2 cellular contexts compared by ENCODE assay signal in the genomic region with DNA sequence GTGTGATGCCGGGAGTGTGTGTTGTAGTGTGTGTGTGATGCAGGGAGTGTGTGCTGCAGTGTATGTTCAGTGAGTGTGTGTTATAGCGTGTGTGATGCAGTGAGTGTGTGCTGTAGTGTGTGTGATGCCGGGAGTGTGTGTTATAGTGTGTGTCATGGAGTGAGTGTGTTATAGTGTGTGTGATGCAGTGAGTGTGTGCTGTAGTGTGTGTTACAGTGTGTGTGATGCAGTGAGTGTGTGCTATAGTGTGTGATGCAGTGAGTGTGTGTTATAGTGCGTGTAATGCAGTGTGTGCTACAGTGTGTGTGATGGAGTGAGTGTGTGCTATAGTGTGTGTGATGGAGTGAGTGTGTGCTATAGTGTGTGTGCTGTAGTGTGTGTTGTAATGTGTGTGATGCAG.
TF ChIP-seq lines count a peak whose summit lies in the region.

No MANE protein-coding gene starts in this region.

TF ChIP-seq in HEK293, 187 proteins besides CTCF, POLR2A, EP300 and RAD21:
- TF ChIP-seq, protein P1, sequence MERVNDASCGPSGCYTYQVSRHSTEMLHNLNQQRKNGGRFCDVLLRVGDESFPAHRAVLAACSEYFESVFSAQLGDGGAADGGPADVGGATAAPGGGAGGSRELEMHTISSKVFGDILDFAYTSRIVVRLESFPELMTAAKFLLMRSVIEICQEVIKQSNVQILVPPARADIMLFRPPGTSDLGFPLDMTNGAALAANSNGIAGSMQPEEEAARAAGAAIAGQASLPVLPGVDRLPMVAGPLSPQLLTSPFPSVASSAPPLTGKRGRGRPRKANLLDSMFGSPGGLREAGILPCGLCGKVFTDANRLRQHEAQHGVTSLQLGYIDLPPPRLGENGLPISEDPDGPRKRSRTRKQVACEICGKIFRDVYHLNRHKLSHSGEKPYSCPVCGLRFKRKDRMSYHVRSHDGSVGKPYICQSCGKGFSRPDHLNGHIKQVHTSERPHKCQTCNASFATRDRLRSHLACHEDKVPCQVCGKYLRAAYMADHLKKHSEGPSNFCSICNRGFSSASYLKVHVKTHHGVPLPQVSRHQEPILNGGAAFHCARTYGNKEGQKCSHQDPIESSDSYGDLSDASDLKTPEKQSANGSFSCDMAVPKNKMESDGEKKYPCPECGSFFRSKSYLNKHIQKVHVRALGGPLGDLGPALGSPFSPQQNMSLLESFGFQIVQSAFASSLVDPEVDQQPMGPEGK (tag by site-specific recombination; IDR thresholded peaks at IDR 0.05): no peak
- TF ChIP-seq ZNF138 (tag by site-specific recombination; IDR thresholded peaks at IDR 0.05; ENCODE audit: borderline replicate concordance) (no peak), ZNF560 (tag by site-specific recombination; IDR thresholded peaks at IDR 0.05; ENCODE audit: borderline replicate concordance) (no peak), ZBTB7A (tag by site-specific recombination; IDR thresholded peaks at IDR 0.05; ENCODE audit: low read depth) (no peak)
- TF ChIP-seq, protein P2, sequence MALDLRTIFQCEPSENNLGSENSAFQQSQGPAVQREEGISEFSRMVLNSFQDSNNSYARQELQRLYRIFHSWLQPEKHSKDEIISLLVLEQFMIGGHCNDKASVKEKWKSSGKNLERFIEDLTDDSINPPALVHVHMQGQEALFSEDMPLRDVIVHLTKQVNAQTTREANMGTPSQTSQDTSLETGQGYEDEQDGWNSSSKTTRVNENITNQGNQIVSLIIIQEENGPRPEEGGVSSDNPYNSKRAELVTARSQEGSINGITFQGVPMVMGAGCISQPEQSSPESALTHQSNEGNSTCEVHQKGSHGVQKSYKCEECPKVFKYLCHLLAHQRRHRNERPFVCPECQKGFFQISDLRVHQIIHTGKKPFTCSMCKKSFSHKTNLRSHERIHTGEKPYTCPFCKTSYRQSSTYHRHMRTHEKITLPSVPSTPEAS (tag by site-specific recombination; IDR thresholded peaks at IDR 0.05): peak; percentile 75

TF ChIP-seq in H1, 55 proteins besides CTCF, POLR2A, EP300 and RAD21:
- TF ChIP-seq RFX5 (IDR thresholded peaks at IDR 0.05; ENCODE audit: borderline replicate concordance, low read depth, low read length) (no peak), TEAD4 (IDR thresholded peaks at IDR 0.05; ENCODE audit: low read depth, low read length) (no peak), SP4 (IDR thresholded peaks at IDR 0.05; ENCODE audit: low read length) (no peak), EZH2 (IDR thresholded peaks at IDR 0.05; ENCODE audit: low read depth, low read length, severe bottlenecking) (no peak), HDAC6 (IDR thresholded peaks at IDR 0.05; ENCODE audit: low read depth, low read length) (no peak), CHD1 (IDR thresholded peaks at IDR 0.05; ENCODE audit: low read depth, low read length) (no peak), SAP30 (IDR thresholded peaks at IDR 0.05; ENCODE audit: insufficient read depth, insufficient replicate concordance, low read length) (no peak), FOSL1 (IDR thresholded peaks at IDR 0.05; ENCODE audit: insufficient read depth, low read depth, low read length) (no peak), SIN3A (conservative IDR thresholded peaks at IDR 0.05 in 1 of 2, IDR thresholded peaks at IDR 0.05 in 1 of 2; ENCODE audit: low read depth in 1 of 2, low read length in 2 of 2) (no peak), MAFK (IDR thresholded peaks at IDR 0.05; ENCODE audit: low read depth, low read length) (no peak), TAF7 (optimal IDR thresholded peaks at IDR 0.05; ENCODE audit: borderline replicate concordance, low read depth, low read length) (no peak), SP1 (IDR thresholded peaks at IDR 0.05; ENCODE audit: low read depth, low read length) (no peak), RXRA (IDR thresholded peaks at IDR 0.05; ENCODE audit: insufficient read depth, low read depth, low read length) (no peak)
- TF ChIP-seq, protein P3, sequence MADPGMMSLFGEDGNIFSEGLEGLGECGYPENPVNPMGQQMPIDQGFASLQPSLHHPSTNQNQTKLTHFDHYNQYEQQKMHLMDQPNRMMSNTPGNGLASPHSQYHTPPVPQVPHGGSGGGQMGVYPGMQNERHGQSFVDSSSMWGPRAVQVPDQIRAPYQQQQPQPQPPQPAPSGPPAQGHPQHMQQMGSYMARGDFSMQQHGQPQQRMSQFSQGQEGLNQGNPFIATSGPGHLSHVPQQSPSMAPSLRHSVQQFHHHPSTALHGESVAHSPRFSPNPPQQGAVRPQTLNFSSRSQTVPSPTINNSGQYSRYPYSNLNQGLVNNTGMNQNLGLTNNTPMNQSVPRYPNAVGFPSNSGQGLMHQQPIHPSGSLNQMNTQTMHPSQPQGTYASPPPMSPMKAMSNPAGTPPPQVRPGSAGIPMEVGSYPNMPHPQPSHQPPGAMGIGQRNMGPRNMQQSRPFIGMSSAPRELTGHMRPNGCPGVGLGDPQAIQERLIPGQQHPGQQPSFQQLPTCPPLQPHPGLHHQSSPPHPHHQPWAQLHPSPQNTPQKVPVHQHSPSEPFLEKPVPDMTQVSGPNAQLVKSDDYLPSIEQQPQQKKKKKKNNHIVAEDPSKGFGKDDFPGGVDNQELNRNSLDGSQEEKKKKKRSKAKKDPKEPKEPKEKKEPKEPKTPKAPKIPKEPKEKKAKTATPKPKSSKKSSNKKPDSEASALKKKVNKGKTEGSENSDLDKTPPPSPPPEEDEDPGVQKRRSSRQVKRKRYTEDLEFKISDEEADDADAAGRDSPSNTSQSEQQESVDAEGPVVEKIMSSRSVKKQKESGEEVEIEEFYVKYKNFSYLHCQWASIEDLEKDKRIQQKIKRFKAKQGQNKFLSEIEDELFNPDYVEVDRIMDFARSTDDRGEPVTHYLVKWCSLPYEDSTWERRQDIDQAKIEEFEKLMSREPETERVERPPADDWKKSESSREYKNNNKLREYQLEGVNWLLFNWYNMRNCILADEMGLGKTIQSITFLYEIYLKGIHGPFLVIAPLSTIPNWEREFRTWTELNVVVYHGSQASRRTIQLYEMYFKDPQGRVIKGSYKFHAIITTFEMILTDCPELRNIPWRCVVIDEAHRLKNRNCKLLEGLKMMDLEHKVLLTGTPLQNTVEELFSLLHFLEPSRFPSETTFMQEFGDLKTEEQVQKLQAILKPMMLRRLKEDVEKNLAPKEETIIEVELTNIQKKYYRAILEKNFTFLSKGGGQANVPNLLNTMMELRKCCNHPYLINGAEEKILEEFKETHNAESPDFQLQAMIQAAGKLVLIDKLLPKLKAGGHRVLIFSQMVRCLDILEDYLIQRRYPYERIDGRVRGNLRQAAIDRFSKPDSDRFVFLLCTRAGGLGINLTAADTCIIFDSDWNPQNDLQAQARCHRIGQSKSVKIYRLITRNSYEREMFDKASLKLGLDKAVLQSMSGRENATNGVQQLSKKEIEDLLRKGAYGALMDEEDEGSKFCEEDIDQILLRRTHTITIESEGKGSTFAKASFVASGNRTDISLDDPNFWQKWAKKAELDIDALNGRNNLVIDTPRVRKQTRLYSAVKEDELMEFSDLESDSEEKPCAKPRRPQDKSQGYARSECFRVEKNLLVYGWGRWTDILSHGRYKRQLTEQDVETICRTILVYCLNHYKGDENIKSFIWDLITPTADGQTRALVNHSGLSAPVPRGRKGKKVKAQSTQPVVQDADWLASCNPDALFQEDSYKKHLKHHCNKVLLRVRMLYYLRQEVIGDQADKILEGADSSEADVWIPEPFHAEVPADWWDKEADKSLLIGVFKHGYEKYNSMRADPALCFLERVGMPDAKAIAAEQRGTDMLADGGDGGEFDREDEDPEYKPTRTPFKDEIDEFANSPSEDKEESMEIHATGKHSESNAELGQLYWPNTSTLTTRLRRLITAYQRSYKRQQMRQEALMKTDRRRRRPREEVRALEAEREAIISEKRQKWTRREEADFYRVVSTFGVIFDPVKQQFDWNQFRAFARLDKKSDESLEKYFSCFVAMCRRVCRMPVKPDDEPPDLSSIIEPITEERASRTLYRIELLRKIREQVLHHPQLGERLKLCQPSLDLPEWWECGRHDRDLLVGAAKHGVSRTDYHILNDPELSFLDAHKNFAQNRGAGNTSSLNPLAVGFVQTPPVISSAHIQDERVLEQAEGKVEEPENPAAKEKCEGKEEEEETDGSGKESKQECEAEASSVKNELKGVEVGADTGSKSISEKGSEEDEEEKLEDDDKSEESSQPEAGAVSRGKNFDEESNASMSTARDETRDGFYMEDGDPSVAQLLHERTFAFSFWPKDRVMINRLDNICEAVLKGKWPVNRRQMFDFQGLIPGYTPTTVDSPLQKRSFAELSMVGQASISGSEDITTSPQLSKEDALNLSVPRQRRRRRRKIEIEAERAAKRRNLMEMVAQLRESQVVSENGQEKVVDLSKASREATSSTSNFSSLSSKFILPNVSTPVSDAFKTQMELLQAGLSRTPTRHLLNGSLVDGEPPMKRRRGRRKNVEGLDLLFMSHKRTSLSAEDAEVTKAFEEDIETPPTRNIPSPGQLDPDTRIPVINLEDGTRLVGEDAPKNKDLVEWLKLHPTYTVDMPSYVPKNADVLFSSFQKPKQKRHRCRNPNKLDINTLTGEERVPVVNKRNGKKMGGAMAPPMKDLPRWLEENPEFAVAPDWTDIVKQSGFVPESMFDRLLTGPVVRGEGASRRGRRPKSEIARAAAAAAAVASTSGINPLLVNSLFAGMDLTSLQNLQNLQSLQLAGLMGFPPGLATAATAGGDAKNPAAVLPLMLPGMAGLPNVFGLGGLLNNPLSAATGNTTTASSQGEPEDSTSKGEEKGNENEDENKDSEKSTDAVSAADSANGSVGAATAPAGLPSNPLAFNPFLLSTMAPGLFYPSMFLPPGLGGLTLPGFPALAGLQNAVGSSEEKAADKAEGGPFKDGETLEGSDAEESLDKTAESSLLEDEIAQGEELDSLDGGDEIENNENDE (IDR thresholded peaks at IDR 0.05; ENCODE audit: insufficient replicate concordance, low read length): no peak
